22 cellular contexts compared by ENCODE assay signal in genomic region chr11:129291556-129291955, GRCh38.
DNase-seq lines count a peak whose midpoint lies in the region; ATAC-seq and TF ChIP-seq lines count a peak whose summit lies in the region.
"Had no signal": no experiment of that assay in that cellular context is flagged by ENCODE, and none has a peak within 500 bp of the region (broad histone marks: within the 10 kb centered on the region; RNA-seq: fewer than 3 reads in every experiment).

No MANE protein-coding gene starts in this region.

- H3K27ac ChIP-seq in neural progenitor cell (no peak overlapping the region), ascending aorta (no peak overlapping the region)
- H3K27ac ChIP-seq: 22Rv1, psoas muscle, upper lobe of left lung had no signal

- H3F3A ChIP-seq in neural progenitor cell (ENCODE audit: low read depth), result peaks cover 9% of the 10 kb centered on the region

- H3K4me1 ChIP-seq in neural progenitor cell, result peaks cover 20% of the 10 kb centered on the region
- no peaks in the 10 kb centered on the region for H3K4me1 ChIP-seq in ascending aorta
- H3K4me1 ChIP-seq: psoas muscle, upper lobe of left lung had no signal

- H3K4me3 ChIP-seq in neural progenitor cell (no peak overlapping the region), ascending aorta (no peak overlapping the region)
- H3K4me3 ChIP-seq: K562, MG63, psoas muscle, upper lobe of left lung had no signal

- H3K9ac ChIP-seq in neural progenitor cell, result no peak overlapping the region

- no peaks in the 10 kb centered on the region for H3K36me3 Mint-ChIP-seq in neural progenitor cell
- H3K36me3 Mint-ChIP-seq: activated naive CD8-positive, alpha-beta T cell treated with anti-CD3 and anti-CD28 coated beads, Interleukin-2, amount 10 ng/mL, durations not matched to agents 7 days and 5 days had no signal

- H3K27me3 Mint-ChIP-seq in neural progenitor cell (ENCODE audit: insufficient read depth, low read depth), result peaks cover 7% of the 10 kb centered on the region

- no peak for ATAC-seq in HG02884 (IDR thresholded peaks at IDR 0.05; ENCODE audit: unreplicated experiment)
- ATAC-seq: activated CD8-positive, alpha-beta T cell treated with anti-CD3 and anti-CD28 coated beads for 36 hours; K562; psoas muscle; Right ventricle myocardium inferior had no signal

- H3K9me3 ChIP-seq in neural progenitor cell (ENCODE audit: low read depth), result no peaks in the 10 kb centered on the region
- no peaks in the 10 kb centered on the region for H3K9me3 ChIP-seq in ascending aorta
- H3K9me3 ChIP-seq: MG63, psoas muscle, upper lobe of left lung had no signal

- peak overlapping the region; percentile 98 for H3K27ac Mint-ChIP-seq in neural progenitor cell
- H3K27ac Mint-ChIP-seq: activated B cell treated with CpG ODN at 0.5 μM for 24 hours; activated CD8-positive, alpha-beta T cell treated with anti-CD3 and anti-CD28 coated beads for 36 hours; activated naive CD8-positive, alpha-beta T cell treated with anti-CD3 and anti-CD28 coated beads, Interleukin-2, amount 10 ng/mL, durations not matched to agents 7 days and 5 days; CD4-positive, alpha-beta T cell had no signal

- intact Hi-C loops in head of caudate nucleus (cut with DNase I) (no loop called here), ascending aorta (cut with DNase I) (no loop called here)

- TF ChIP-seq CTCF in neural progenitor cell (IDR thresholded peaks at IDR 0.05) (no peak), ascending aorta (IDR thresholded peaks at IDR 0.05) (no peak)

- no peaks in the 10 kb centered on the region for H4K20me1 ChIP-seq in neural progenitor cell (ENCODE audit: low read depth)

- H3K4me3 Mint-ChIP-seq in neural progenitor cell, result peak overlapping the region; percentile 44
- H3K4me3 Mint-ChIP-seq: activated B cell treated with CpG ODN at 0.5 μM for 24 hours; activated CD8-positive, alpha-beta T cell treated with anti-CD3 and anti-CD28 coated beads for 36 hours; activated naive CD8-positive, alpha-beta T cell treated with anti-CD3 and anti-CD28 coated beads, Interleukin-2, amount 10 ng/mL, durations not matched to agents 7 days and 5 days; CD4-positive, alpha-beta T cell had no signal

- no peaks in the 10 kb centered on the region for H3K79me2 ChIP-seq in neural progenitor cell (ENCODE audit: low read depth)

- no peaks in the 10 kb centered on the region for H3K27me3 ChIP-seq in neural progenitor cell
- H3K27me3 ChIP-seq in ascending aorta, result no peaks in the 10 kb centered on the region
- H3K27me3 ChIP-seq: MG63, upper lobe of left lung had no signal

- H3K9me3 Mint-ChIP-seq in neural progenitor cell, result no peaks in the 10 kb centered on the region
- H3K9me3 Mint-ChIP-seq: activated B cell treated with CpG ODN at 0.5 μM for 24 hours; activated CD8-positive, alpha-beta T cell treated with anti-CD3 and anti-CD28 coated beads for 36 hours; activated naive CD8-positive, alpha-beta T cell treated with anti-CD3 and anti-CD28 coated beads, Interleukin-2, amount 10 ng/mL, durations not matched to agents 7 days and 5 days; CD4-positive, alpha-beta T cell had no signal

- DNase-seq in Ammon's horn (ENCODE audit: low spot score), result peak; percentile 93
- DNase-seq in astrocyte of the hippocampus (ENCODE audit: low read depth, low spot score), result peak; percentile 49
- DNase-seq in head of caudate nucleus, result peak; percentile 38 to 89 (median 77)
- DNase-seq in neural progenitor cell (ENCODE audit: low spot score), result peak; percentile 64
- DNase-seq in ascending aorta (ENCODE audit: low spot score in 2 of 2), result no peak
- no peak for DNase-seq in MV-4-11 (lab: John Stamatoyannopoulos, UW)
- DNase-seq in H4 (ENCODE audit: low spot score), result no peak
- DNase-seq: activated B cell treated with CpG ODN at 0.5 μM for 24 hours; activated CD8-positive, alpha-beta T cell treated with anti-CD3 and anti-CD28 coated beads for 36 hours; activated naive CD8-positive, alpha-beta T cell treated with anti-CD3 and anti-CD28 coated beads, Interleukin-2, amount 10 ng/mL, durations not matched to agents 7 days and 5 days; CD4-positive, alpha-beta T cell; cortex of kidney; mesenchymal stem cell; MG63; NCI-H1417 treated with DMSO at 0.1 percent for 48 hours; psoas muscle; T-helper 9 cell; upper lobe of left lung had no signal

- H3K36me3 ChIP-seq in neural progenitor cell (no peaks in the 10 kb centered on the region), ascending aorta (no peaks in the 10 kb centered on the region)
- H3K36me3 ChIP-seq: MG63, upper lobe of left lung had no signal

- no peak overlapping the region for H3K4me2 ChIP-seq in neural progenitor cell

- peaks cover 49% of the 10 kb centered on the region for H3K4me1 Mint-ChIP-seq in neural progenitor cell
- H3K4me1 Mint-ChIP-seq: activated B cell treated with CpG ODN at 0.5 μM for 24 hours; activated naive CD8-positive, alpha-beta T cell treated with anti-CD3 and anti-CD28 coated beads, Interleukin-2, amount 10 ng/mL, durations not matched to agents 7 days and 5 days had no signal

- no peak overlapping the region for H2AFZ ChIP-seq in neural progenitor cell (replicated peaks)

Comparison
In these comparisons a context has a peak if more than half of its experiments do, and no peak if none do; other contexts are left out.
1. DNase-seq: peak in Ammon's horn (single experiment), astrocyte of the hippocampus (single experiment), head of caudate nucleus (42 of 42) and neural progenitor cell (single experiment); none in ascending aorta (0 of 2), MV-4-11 (single experiment) and H4 (single experiment).